1 cellular context compared by ENCODE assay signal in genomic region chr5:60989790-60990189, GRCh38.
TF ChIP-seq lines count a peak whose summit lies in the region.

No MANE protein-coding gene starts in this region.

TF ChIP-seq in SK-N-SH, 30 proteins besides CTCF, POLR2A, EP300 and RAD21 (continued from another document):
- TF ChIP-seq USF2 (IDR thresholded peaks at IDR 0.05; ENCODE audit: borderline replicate concordance, low read depth, low read length) (no peak), YY1 (IDR thresholded peaks at IDR 0.05; ENCODE audit: low read depth) (no peak), SMC3 (IDR thresholded peaks at IDR 0.05; ENCODE audit: low read depth, low read length) (no peak), FOXM1 (IDR thresholded peaks at IDR 0.05; ENCODE audit: low read depth) (no peak), FOSL2 (IDR thresholded peaks at IDR 0.05; ENCODE audit: borderline replicate concordance, low read depth) (no peak)
